Comparison of ENCODE assay signal across 8 cellular contexts in the genomic region with DNA sequence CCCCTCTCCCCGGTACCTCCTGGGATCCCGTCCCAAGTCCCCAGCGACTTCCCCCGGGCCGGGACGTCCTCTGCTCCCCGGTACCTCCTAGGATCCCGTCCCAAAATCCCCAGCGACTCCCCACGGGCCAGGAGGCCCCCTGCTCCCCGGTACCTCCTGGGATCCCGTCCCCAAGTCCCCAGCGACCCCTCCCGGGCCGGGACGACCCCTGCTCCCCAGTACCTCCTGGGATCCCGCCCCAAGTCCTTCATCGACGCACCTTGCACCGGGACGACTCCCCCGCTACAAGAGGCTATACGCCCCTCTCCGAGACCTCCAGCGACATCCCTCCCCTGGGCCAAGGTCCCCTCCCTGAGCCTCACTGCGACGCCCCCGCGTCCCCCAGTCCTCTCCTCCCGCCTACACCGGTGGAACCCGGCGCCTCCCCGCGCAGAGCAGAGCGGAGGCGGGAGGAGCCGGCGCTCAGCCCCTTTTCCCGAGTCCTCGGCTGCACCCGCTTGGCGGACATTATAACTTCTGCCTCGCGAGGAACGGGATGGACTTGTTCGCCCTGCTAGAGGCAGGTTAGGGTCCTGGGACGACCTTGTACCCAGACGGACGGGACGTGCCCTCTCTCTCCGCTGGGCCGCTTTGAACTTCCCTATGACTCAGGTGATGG. TPM values are rescaled to one million over a fixed set of nuclear protein-coding genes. Genes with fewer than 3 reads are reported as not detected.
DNase-seq lines count a peak whose midpoint lies in the region; ATAC-seq and TF ChIP-seq lines count a peak whose summit lies in the region.

No MANE protein-coding gene starts in this region.

- peaks cover 14% of the 10 kb centered on the region for H3K4me1 Mint-ChIP-seq in activated T-helper 2 cell treated with anti-CD3 and anti-CD28 coated beads, Interferon-gamma antibody, Interleukin-2, Interleukin-4, amounts not matched to agents 10 μg/mL and 5 μg/mL and 100 μg/mL, durations not matched to agents 14 hours and 24 hours and 36 hours (ENCODE audit: low read depth)

- H3K27ac Mint-ChIP-seq in activated T-helper 2 cell treated with anti-CD3 and anti-CD28 coated beads, Interferon-gamma antibody, Interleukin-2, Interleukin-4, amounts not matched to agents 10 μg/mL and 5 μg/mL and 100 μg/mL, durations not matched to agents 14 hours and 24 hours and 36 hours = no peak overlapping the region

- ATAC-seq in Right ventricle myocardium superior (ENCODE audit: poor library complexity) (peak; percentile 60), HG02759 (IDR thresholded peaks at IDR 0.05; ENCODE audit: unreplicated experiment) (no peak)

- H3K27me3 ChIP-seq in parathyroid adenoma (ENCODE audit: control insufficient read depth, insufficient read depth, low read length) = no peaks in the 10 kb centered on the region

- H3K36me3 Mint-ChIP-seq in activated T-helper 2 cell treated with anti-CD3 and anti-CD28 coated beads, Interferon-gamma antibody, Interleukin-2, Interleukin-4, amounts not matched to agents 10 μg/mL and 5 μg/mL and 100 μg/mL, durations not matched to agents 14 hours and 24 hours and 36 hours (ENCODE audit: low read depth) = no peaks in the 10 kb centered on the region

- intact Hi-C loops in activated T-helper 2 cell treated with anti-CD3 and anti-CD28 coated beads, Interferon-gamma antibody, Interleukin-2, Interleukin-4, amounts not matched to agents 10 μg/mL and 5 μg/mL and 100 μg/mL, durations not matched to agents 14 hours and 24 hours and 36 hours (cut with micrococcal nuclease) = loop anchor here (5.0 to 10.0 kb wide), 2 partner anchors 129 to 171 kb away; no protein-coding TSS in a partner anchor
- intact Hi-C loops in Right ventricle myocardium superior (cut with DNase I) = loop anchor here (10.0 kb wide), 1 partner anchor 81 kb away; no protein-coding TSS in a partner anchor

- DNase-seq in NCI-H82 (lab: John Stamatoyannopoulos, UW) (peak; percentile 66), NCI-H82 treated with DMSO at 0.1 percent for 48 hours (lab: John Stamatoyannopoulos, UW; ENCODE audit: unreplicated experiment) (no peak), Right ventricle myocardium superior (peak; percentile 70), NCI-H226 (no peak), OCI-M1 (lab: John Stamatoyannopoulos, UW) (no peak)
- DNase-seq in activated T-helper 2 cell treated with anti-CD3 and anti-CD28 coated beads, Interferon-gamma antibody, Interleukin-2, Interleukin-4, amounts not matched to agents 10 μg/mL and 5 μg/mL and 100 μg/mL, durations not matched to agents 14 hours and 24 hours and 36 hours (ENCODE audit: low spot score) = no peak

- H3K9me3 Mint-ChIP-seq in activated T-helper 2 cell treated with anti-CD3 and anti-CD28 coated beads, Interferon-gamma antibody, Interleukin-2, Interleukin-4, amounts not matched to agents 10 μg/mL and 5 μg/mL and 100 μg/mL, durations not matched to agents 14 hours and 24 hours and 36 hours = no peaks in the 10 kb centered on the region

- H3K27me3 Mint-ChIP-seq in activated T-helper 2 cell treated with anti-CD3 and anti-CD28 coated beads, Interferon-gamma antibody, Interleukin-2, Interleukin-4, amounts not matched to agents 10 μg/mL and 5 μg/mL and 100 μg/mL, durations not matched to agents 14 hours and 24 hours and 36 hours (ENCODE audit: low read depth) = peaks cover 73% of the 10 kb centered on the region

- peak overlapping the region; percentile 51 for H3K4me3 Mint-ChIP-seq in activated T-helper 2 cell treated with anti-CD3 and anti-CD28 coated beads, Interferon-gamma antibody, Interleukin-2, Interleukin-4, amounts not matched to agents 10 μg/mL and 5 μg/mL and 100 μg/mL, durations not matched to agents 14 hours and 24 hours and 36 hours (ENCODE audit: low read depth)

- H3K4me2 ChIP-seq in parathyroid adenoma (ENCODE audit: low read length) = peak overlapping the region; percentile 82

- TF ChIP-seq CTCF in parathyroid adenoma (IDR thresholded peaks at IDR 0.05) = no peak

- peak overlapping the region; percentile 57 for H3K27ac ChIP-seq in parathyroid adenoma

- no peaks in the 10 kb centered on the region for H3K9me3 ChIP-seq in parathyroid adenoma (ENCODE audit: control insufficient read depth, low read length)

- no peaks in the 10 kb centered on the region for H3K79me2 ChIP-seq in parathyroid adenoma

- no peaks in the 10 kb centered on the region for H3K4me1 ChIP-seq in parathyroid adenoma

- H2AFZ ChIP-seq in parathyroid adenoma = peak overlapping the region; percentile 81

- H3K36me3 ChIP-seq in parathyroid adenoma (ENCODE audit: control insufficient read depth, insufficient read depth, low read length) = no peaks in the 10 kb centered on the region

- H3K9ac ChIP-seq in parathyroid adenoma = no peak overlapping the region

- H3K4me3 ChIP-seq in parathyroid adenoma (ENCODE audit: low read depth, low read length) = peak overlapping the region; percentile 73

RNA-seq across cellular contexts. Expression of gene KREMEN1, which starts 0.9 kb away (rescaled TPM):
- 0.23 and 0.27 TPM in 2 replicates for total RNA-seq in activated T-helper 2 cell treated with anti-CD3 and anti-CD28 coated beads, Interferon-gamma antibody, Interleukin-2, Interleukin-4, amounts not matched to agents 10 μg/mL and 5 μg/mL and 100 μg/mL, durations not matched to agents 14 hours and 24 hours and 36 hours
- 49.9 TPM for total RNA-seq in Right ventricle myocardium superior

RNA-seq across cellular contexts. Expression of gene C22orf31, which starts 12.1 kb away (rescaled TPM):
- not detected in 2 replicates for total RNA-seq in activated T-helper 2 cell treated with anti-CD3 and anti-CD28 coated beads, Interferon-gamma antibody, Interleukin-2, Interleukin-4, amounts not matched to agents 10 μg/mL and 5 μg/mL and 100 μg/mL, durations not matched to agents 14 hours and 24 hours and 36 hours
- not detected for total RNA-seq in Right ventricle myocardium superior

Comparison
In these comparisons a context has a peak if more than half of its experiments do, and no peak if none do; other contexts are left out.
1. DNase-seq: peak in NCI-H82 (single experiment) and Right ventricle myocardium superior (single experiment); none in NCI-H82 treated with DMSO at 0.1 percent for 48 hours (single experiment), activated T-helper 2 cell treated with anti-CD3 and anti-CD28 coated beads, Interferon-gamma antibody, Interleukin-2, Interleukin-4, amounts not matched to agents 10 μg/mL and 5 μg/mL and 100 μg/mL, durations not matched to agents 14 hours and 24 hours and 36 hours (single experiment), NCI-H226 (single experiment) and OCI-M1 (single experiment).
2. RNA of gene KREMEN1, which starts 0.9 kb away (total RNA-seq): 49.9 TPM in Right ventricle myocardium superior (single experiment); 0.23 to 0.27 TPM in activated T-helper 2 cell treated with anti-CD3 and anti-CD28 coated beads, Interferon-gamma antibody, Interleukin-2, Interleukin-4, amounts not matched to agents 10 μg/mL and 5 μg/mL and 100 μg/mL, durations not matched to agents 14 hours and 24 hours and 36 hours; every median in the first group is over 10 times any median in the second.